11 cellular contexts compared by ENCODE assay signal in the genomic region with DNA sequence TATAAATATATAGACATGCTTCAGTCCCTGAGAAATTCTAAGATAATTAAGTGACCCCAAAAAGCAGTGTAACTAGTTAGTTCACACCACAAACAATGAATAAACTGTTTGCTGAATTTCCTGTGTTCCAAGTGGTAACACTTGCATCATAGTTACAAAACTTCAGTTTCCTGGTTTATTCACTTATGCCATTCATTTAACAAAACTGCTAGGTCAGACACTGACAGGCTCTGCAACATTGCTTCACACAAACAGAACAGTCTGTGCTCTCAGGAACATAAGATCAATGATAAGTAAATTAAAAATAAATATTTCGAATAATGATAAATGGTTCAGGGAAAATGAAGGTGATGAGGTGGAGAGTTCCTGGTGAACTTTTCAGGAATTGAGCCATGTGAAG.
DNase-seq lines count a peak whose midpoint lies in the region; ATAC-seq and TF ChIP-seq lines count a peak whose summit lies in the region.
"Had no signal": no experiment of that assay in that cellular context is flagged by ENCODE, and none has a peak within 500 bp of the region (broad histone marks: within the 10 kb centered on the region; RNA-seq: fewer than 3 reads in every experiment).

No MANE protein-coding gene starts in this region.

- H3K27me3 Mint-ChIP-seq in activated T-cell treated with anti-CD3 and anti-CD28 coated beads, Interleukin-2, amount 50 U/mL, for 72 hours (ENCODE audit: low read depth) = peaks cover 17% of the 10 kb centered on the region
- no peaks in the 10 kb centered on the region for H3K27me3 Mint-ChIP-seq in activated T-cell treated with anti-CD3 and anti-CD28 coated beads, Interleukin-2, amount 50 U/mL, for 4 hours (ENCODE audit: low read depth)
- H3K27me3 Mint-ChIP-seq in MCF 10A (ENCODE audit: insufficient read depth, unreplicated experiment) (no peaks in the 10 kb centered on the region), type B pancreatic cell (peaks cover 4% of the 10 kb centered on the region)

- peaks cover 14 to 24% of the 10 kb centered on the region in 2 donors for H3K36me3 Mint-ChIP-seq in activated T-cell treated with anti-CD3 and anti-CD28 coated beads, Interleukin-2, amount 50 U/mL, for 72 hours (ENCODE audit: insufficient read depth in 2 of 2)
- H3K36me3 Mint-ChIP-seq in activated T-cell treated with anti-CD3 and anti-CD28 coated beads, Interleukin-2, amount 50 U/mL, for 4 hours (ENCODE audit: insufficient read depth) = no peaks in the 10 kb centered on the region
- H3K36me3 Mint-ChIP-seq in MCF 10A (ENCODE audit: insufficient read depth, unreplicated experiment) (no peaks in the 10 kb centered on the region), type B pancreatic cell (peaks cover 3% of the 10 kb centered on the region)

- intact Hi-C loops in MCF 10A (cut with micrococcal nuclease) = no loop called here

- H3K4me1 Mint-ChIP-seq in activated T-cell treated with anti-CD3 and anti-CD28 coated beads, Interleukin-2, amount 50 U/mL, for 72 hours (ENCODE audit: low read depth) = peaks cover 63% of the 10 kb centered on the region
- peaks cover 48% of the 10 kb centered on the region for H3K4me1 Mint-ChIP-seq in activated T-cell treated with anti-CD3 and anti-CD28 coated beads, Interleukin-2, amount 50 U/mL, for 4 hours (ENCODE audit: low read depth)
- H3K4me1 Mint-ChIP-seq in MCF 10A (ENCODE audit: insufficient read depth, unreplicated experiment) (peaks cover 43% of the 10 kb centered on the region), type B pancreatic cell (ENCODE audit: unreplicated experiment) (peaks cover 9% of the 10 kb centered on the region)
- H3K4me1 Mint-ChIP-seq: IgD-negative memory B cell had no signal

- POLR2A ChIA-PET in MCF 10A (lab: Yijun Ruan, JAX) = interaction anchor here (0.7 to 7.1 kb wide), 10 partner anchors 8 to 750 kb away, joined by 3 to 94 read pairs (median 6); a partner anchor contains a TSS

- no peak overlapping the region for H3K27ac Mint-ChIP-seq in activated T-cell treated with anti-CD3 and anti-CD28 coated beads, Interleukin-2, amount 50 U/mL, for 72 hours
- H3K27ac Mint-ChIP-seq in MCF 10A (ENCODE audit: low read depth, unreplicated experiment) (peak overlapping the region; percentile 89), type B pancreatic cell (peak overlapping the region; percentile 69)
- H3K27ac Mint-ChIP-seq: IgD-negative memory B cell had no signal

- peak; percentile 46 to 51 for ATAC-seq in activated T-cell treated with anti-CD3 and anti-CD28 coated beads, Interleukin-2, amount 50 U/mL, for 72 hours (replicated peaks in 1 of 2)
- ATAC-seq in activated T-cell treated with anti-CD3 and anti-CD28 coated beads, Interleukin-2, amount 50 U/mL, for 4 hours = no peak
- ATAC-seq in HG03196 (IDR thresholded peaks at IDR 0.05; ENCODE audit: unreplicated experiment) (no peak), HG03378 (IDR thresholded peaks at IDR 0.05; ENCODE audit: unreplicated experiment) (no peak), GM18873 (IDR thresholded peaks at IDR 0.05; ENCODE audit: low FRiP score, unreplicated experiment) (no peak)

- DNase-seq in activated T-cell treated with anti-CD3 and anti-CD28 coated beads, Interleukin-2, amount 50 U/mL, for 72 hours = no peak
- DNase-seq in activated T-cell treated with anti-CD3 and anti-CD28 coated beads, Interleukin-2, amount 50 U/mL, for 4 hours = no peak
- peak; percentile 77 for DNase-seq in MCF 10A (ENCODE audit: unreplicated experiment)
- peak; percentile 55 for DNase-seq in kidney tubule cell (ENCODE audit: low spot score)
- no peak for DNase-seq in type B pancreatic cell (ENCODE audit: extremely low spot score, unreplicated experiment)
- DNase-seq: activated T-cell treated with anti-CD3 and anti-CD28 coated beads for 4 hours, NCI-H510A treated with DMSO at 0.1 percent for 48 hours had no signal

- CTCF ChIA-PET in MCF 10A (lab: Yijun Ruan, JAX) = interaction anchor here (0.7 to 1.9 kb wide), 2 partner anchors 44 to 49 kb away, joined by 3 to 8 read pairs; no protein-coding TSS in a partner anchor

- H3K9me3 Mint-ChIP-seq in activated T-cell treated with anti-CD3 and anti-CD28 coated beads, Interleukin-2, amount 50 U/mL, for 72 hours = peaks cover 13 to 19% of the 10 kb centered on the region in 2 donors
- peaks cover 21% of the 10 kb centered on the region for H3K9me3 Mint-ChIP-seq in activated T-cell treated with anti-CD3 and anti-CD28 coated beads, Interleukin-2, amount 50 U/mL, for 4 hours
- H3K9me3 Mint-ChIP-seq in MCF 10A (ENCODE audit: unreplicated experiment) (peaks cover 7% of the 10 kb centered on the region), type B pancreatic cell (no peaks in the 10 kb centered on the region)

- no peak for TF ChIP-seq CTCF in MCF 10A (IDR thresholded peaks at IDR 0.05; ENCODE audit: unreplicated experiment)
- TF ChIP-seq CTCF in type B pancreatic cell (conservative IDR thresholded peaks at IDR 0.05) = no peak

- peak overlapping the region; percentile 23 to 49 for H3K4me3 Mint-ChIP-seq in activated T-cell treated with anti-CD3 and anti-CD28 coated beads, Interleukin-2, amount 50 U/mL, for 72 hours
- H3K4me3 Mint-ChIP-seq in activated T-cell treated with anti-CD3 and anti-CD28 coated beads, Interleukin-2, amount 50 U/mL, for 4 hours = no peak overlapping the region
- H3K4me3 Mint-ChIP-seq in MCF 10A (ENCODE audit: unreplicated experiment) (no peak overlapping the region), type B pancreatic cell (no peak overlapping the region)

- no TSS peak for BruUV-seq in MCF 10A (replicated peaks; lab: Mats Ljungman, UMichigan)

Comparison
In these comparisons a context has a peak if more than half of its experiments do, and no peak if none do; other contexts are left out.
1. ATAC-seq: peak in activated T-cell treated with anti-CD3 and anti-CD28 coated beads, Interleukin-2, amount 50 U/mL, for 72 hours (2 of 2); none in activated T-cell treated with anti-CD3 and anti-CD28 coated beads, Interleukin-2, amount 50 U/mL, for 4 hours (0 of 2), HG03196 (single experiment), HG03378 (single experiment) and GM18873 (single experiment).
2. H3K4me3 Mint-ChIP-seq: peak in activated T-cell treated with anti-CD3 and anti-CD28 coated beads, Interleukin-2, amount 50 U/mL, for 72 hours (2 of 2); none in activated T-cell treated with anti-CD3 and anti-CD28 coated beads, Interleukin-2, amount 50 U/mL, for 4 hours (single experiment), MCF 10A (single experiment) and type B pancreatic cell (single experiment).
3. DNase-seq: peak in MCF 10A (single experiment) and kidney tubule cell (single experiment); none in activated T-cell treated with anti-CD3 and anti-CD28 coated beads, Interleukin-2, amount 50 U/mL, for 72 hours (0 of 2), activated T-cell treated with anti-CD3 and anti-CD28 coated beads, Interleukin-2, amount 50 U/mL, for 4 hours (single experiment) and type B pancreatic cell (single experiment).